ENCODE assay signal across 22 cellular contexts in the genomic region with DNA sequence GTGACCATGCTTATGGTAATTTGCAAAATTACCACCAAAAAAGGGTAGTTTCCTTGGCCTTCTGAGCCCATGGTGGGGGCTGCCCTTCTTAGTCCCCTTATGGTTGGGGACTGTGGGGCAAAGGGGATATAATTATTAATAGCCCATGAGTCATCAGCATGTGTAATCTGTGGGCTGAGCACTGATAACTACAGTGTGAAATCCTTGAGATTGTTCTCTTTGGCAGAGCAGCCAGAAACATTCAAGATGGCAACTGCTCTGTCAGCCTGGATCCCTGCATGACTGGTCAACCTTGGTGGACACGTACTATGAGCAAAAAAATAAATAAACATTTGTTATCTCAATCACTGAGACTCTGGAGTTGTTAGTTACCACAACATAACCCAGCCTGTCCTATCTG.
DNase-seq lines count a peak whose midpoint lies in the region; ATAC-seq, FAIRE-seq and TF ChIP-seq lines count a peak whose summit lies in the region.
"Had no signal": no experiment of that assay in that cellular context is flagged by ENCODE, and none has a peak within 500 bp of the region (broad histone marks: within the 10 kb centered on the region; RNA-seq: fewer than 3 reads in every experiment).

No MANE protein-coding gene starts in this region.

- peaks cover 78% of the 10 kb centered on the region for H3K36me3 Mint-ChIP-seq in CD4-positive, CD25-positive, alpha-beta regulatory T cell

- no peaks in the 10 kb centered on the region for H3K27me3 ChIP-seq in CD4-positive, CD25-positive, alpha-beta regulatory T cell (ENCODE audit: control insufficient read depth, insufficient read depth, low read length)
- no peaks in the 10 kb centered on the region for H3K27me3 ChIP-seq in bronchial epithelial cell (ENCODE audit: control insufficient read depth, insufficient read depth, low read length)
- H3K27me3 ChIP-seq: dorsolateral prefrontal cortex, transverse colon had no signal

- no peaks in the 10 kb centered on the region for H3K9me3 ChIP-seq in CD4-positive, CD25-positive, alpha-beta regulatory T cell (ENCODE audit: control insufficient read depth in 2 of 2, low read length in 2 of 2)
- H3K9me3 ChIP-seq: transverse colon had no signal

- H3K27ac Mint-ChIP-seq in CD4-positive, CD25-positive, alpha-beta regulatory T cell = peak overlapping the region in 2 of 3 donors; percentile 57 to 64
- H3K27ac Mint-ChIP-seq: brain; stimulated activated naive B cell treated with anti-CD40 and anti-IgM and Interleukin-4, amounts not matched to agents 10 μg/mL and 1 μg/mL and 100 μg/mL, for 72 hours; WTC11 had no signal

- no peaks in the 10 kb centered on the region for H3K27me3 Mint-ChIP-seq in CD4-positive, CD25-positive, alpha-beta regulatory T cell
- H3K27me3 Mint-ChIP-seq: brain; stimulated activated naive B cell treated with anti-CD40 and anti-IgM and Interleukin-4, amounts not matched to agents 10 μg/mL and 1 μg/mL and 100 μg/mL, for 72 hours had no signal

- ATAC-seq in CD4-positive, CD25-positive, alpha-beta regulatory T cell (ENCODE audit: low read depth in 2 of 2) = no peak
- ATAC-seq in GM18907 (IDR thresholded peaks at IDR 0.05; ENCODE audit: unreplicated experiment) = no peak
- ATAC-seq in GM21526 (IDR thresholded peaks at IDR 0.05; ENCODE audit: low FRiP score, unreplicated experiment) = no peak
- ATAC-seq: GM12878; stimulated activated naive B cell treated with anti-CD40 and anti-IgM and Interleukin-4, amounts not matched to agents 10 μg/mL and 1 μg/mL and 100 μg/mL, for 72 hours; WTC11 had no signal

- TF ChIP-seq CTCF in bronchial epithelial cell (IDR thresholded peaks at IDR 0.05; ENCODE audit: insufficient read depth, low read length, severe bottlenecking) (no peak), lower leg skin (IDR thresholded peaks at IDR 0.05) (no peak)

- peaks cover 36 to 63% (median 47%) of the 10 kb centered on the region in 4 donors for H3K4me1 Mint-ChIP-seq in CD4-positive, CD25-positive, alpha-beta regulatory T cell
- H3K4me1 Mint-ChIP-seq: brain, WTC11 had no signal

- WGBS in lower leg skin, 2 donors = 82 to 90% methylated on average over 1 of the region's 1 CpG

- no peak overlapping the region for H3K4me3 ChIP-seq in CD4-positive, CD25-positive, alpha-beta regulatory T cell (ENCODE audit: low read depth, low read length)
- H3K4me3 ChIP-seq in bronchial epithelial cell (ENCODE audit: low read depth, low read length) = no peak overlapping the region
- H3K4me3 ChIP-seq in lower leg skin (ENCODE audit: low read depth, poor library complexity, severe bottlenecking) = no peak overlapping the region
- H3K4me3 ChIP-seq: dorsolateral prefrontal cortex, GM12878, GM23248, transverse colon had no signal

- no peak for TF ChIP-seq POLR2A in lower leg skin (IDR thresholded peaks at IDR 0.05)

- H3K4me3 Mint-ChIP-seq in CD4-positive, CD25-positive, alpha-beta regulatory T cell = no peak overlapping the region
- H3K4me3 Mint-ChIP-seq: brain; stimulated activated naive B cell treated with anti-CD40 and anti-IgM and Interleukin-4, amounts not matched to agents 10 μg/mL and 1 μg/mL and 100 μg/mL, for 72 hours; WTC11 had no signal

- no peak for FAIRE-seq in bronchial epithelial cell (lab: Jason Lieb, UNC)
- FAIRE-seq: GM12878 had no signal

- peaks cover 44% of the 10 kb centered on the region for H3K36me3 ChIP-seq in CD4-positive, CD25-positive, alpha-beta regulatory T cell (ENCODE audit: control insufficient read depth, insufficient read depth, low read length)
- no peaks in the 10 kb centered on the region for H3K36me3 ChIP-seq in bronchial epithelial cell (ENCODE audit: control insufficient read depth, insufficient read depth, low read length)

- peaks cover 14% of the 10 kb centered on the region for H3K4me1 ChIP-seq in CD4-positive, CD25-positive, alpha-beta regulatory T cell (ENCODE audit: control insufficient read depth, insufficient read depth, low read length, poor library complexity, severe bottlenecking)

- H3K9me3 Mint-ChIP-seq in CD4-positive, CD25-positive, alpha-beta regulatory T cell = peaks cover 2 to 25% (median 5%) of the 10 kb centered on the region in 7 donors

- no peak for DNase-seq in CD4-positive, CD25-positive, alpha-beta regulatory T cell
- DNase-seq in Daoy (ENCODE audit: low read depth) = peak; percentile 17
- DNase-seq in bronchial epithelial cell (ENCODE audit: low read depth) = peak; percentile 39
- peak; percentile 97 for DNase-seq in kidney glomerular epithelial cell (lab: John Stamatoyannopoulos, UW)
- no peak for DNase-seq in lower leg skin (ENCODE audit: low spot score in 2 of 2)
- no peak for DNase-seq in NCI-H1436 (lab: John Stamatoyannopoulos, UW)
- DNase-seq: activated effector memory CD4-positive, alpha-beta T cell treated with anti-CD3 and anti-CD28 coated beads, Interleukin-2, amount 50 U/mL, for 16 hours; dorsolateral prefrontal cortex; GDM1; GM23248; hypothalamus; NCI-H1092 treated with DMSO at 0.1 percent for 48 hours; NCI-H526 treated with DMSO at 0.1 percent for 48 hours; posterior cingulate gyrus; stimulated activated naive B cell treated with anti-CD40 and anti-IgM and Interleukin-4, amounts not matched to agents 10 μg/mL and 1 μg/mL and 100 μg/mL, for 72 hours; T-helper 2 cell; transverse colon had no signal

- no peak overlapping the region for H3K27ac ChIP-seq in CD4-positive, CD25-positive, alpha-beta regulatory T cell (ENCODE audit: insufficient read depth, low read length, poor library complexity, severe bottlenecking)
- H3K27ac ChIP-seq: dorsolateral prefrontal cortex, GM23248, transverse colon had no signal

- intact Hi-C loops in lower leg skin (cut with DNase I; ENCODE audit: low total_unique reads) = no loop called here

Comparison
In these comparisons a context has a peak if more than half of its experiments do, and no peak if none do; other contexts are left out.
1. DNase-seq: peak in Daoy (single experiment), bronchial epithelial cell (single experiment) and kidney glomerular epithelial cell (single experiment); none in CD4-positive, CD25-positive, alpha-beta regulatory T cell (0 of 3), lower leg skin (0 of 2) and NCI-H1436 (single experiment).